18 cellular contexts compared by ENCODE assay signal in genomic region chr21:37516998-37517397, GRCh38.
"Had no signal": no experiment of that assay in that cellular context is flagged by ENCODE, and none has a peak within 500 bp of the region (broad histone marks: within the 10 kb centered on the region; RNA-seq: fewer than 3 reads in every experiment).

No MANE protein-coding gene starts in this region.

- H3K27me3 Mint-ChIP-seq: activated naive CD8-positive, alpha-beta T cell; brain had no signal

- H3K27ac Mint-ChIP-seq: dendritic cell treated with granulocyte-macrophage colony-stimulating factor and Interleukin-4, amounts not matched to agents 40 ng/mL and 50 ng/mL, for 4 days; T-helper 2 cell treated with Interferon-gamma antibody and Interleukin-4, amounts not matched to agents 5 μg/mL and 100 μg/mL, for 36 hours had no signal

- H3K4me1 ChIP-seq: parathyroid adenoma had no signal

- H3K4me3 Mint-ChIP-seq: activated naive CD8-positive, alpha-beta T cell; brain; dendritic cell treated with granulocyte-macrophage colony-stimulating factor and Interleukin-4, amounts not matched to agents 40 ng/mL and 50 ng/mL, for 4 days; T-helper 2 cell treated with Interferon-gamma antibody and Interleukin-4, amounts not matched to agents 5 μg/mL and 100 μg/mL, for 36 hours had no signal

- H3K27me3 ChIP-seq: heart right ventricle, neutrophil had no signal

- H3K9me3 Mint-ChIP-seq: brain; dendritic cell treated with granulocyte-macrophage colony-stimulating factor and Interleukin-4, amounts not matched to agents 40 ng/mL and 50 ng/mL, for 4 days; T-helper 2 cell treated with Interferon-gamma antibody and Interleukin-4, amounts not matched to agents 5 μg/mL and 100 μg/mL, for 36 hours had no signal

- ATAC-seq: stimulated activated naive CD8-positive, alpha-beta T cell treated with anti-CD3 and anti-CD28 coated beads, Interleukin-15, Interleukin-2, amounts not matched to agents 100 U/mL and 50 U/mL, for 24 hours had no signal

- H3K9me3 ChIP-seq: heart right ventricle, neutrophil had no signal

- H3K27ac ChIP-seq: epithelial cell of prostate, heart right ventricle, neutrophil, parathyroid adenoma had no signal

- H3K4me3 ChIP-seq: heart right ventricle had no signal

- DNase-seq: activated CD4-positive, alpha-beta T cell treated with anti-CD3 and anti-CD28 coated beads, Interleukin-2, amount 50 U/mL, for 1 hour; activated effector memory CD4-positive, alpha-beta T cell treated with Interleukin-2 at 50 U/mL for 16 hours; effector memory CD4-positive, alpha-beta T cell; foreskin melanocyte; heart right ventricle; left colon; midbrain; small intestine; stimulated activated CD4-positive, alpha-beta T cell treated with anti-CD3 and anti-CD28 coated beads, Interleukin-4, amount 100 ng/mL, for 24 hours; stimulated activated naive CD8-positive, alpha-beta T cell treated with anti-CD3 and anti-CD28 coated beads, Interleukin-15, Interleukin-2, amounts not matched to agents 100 U/mL and 50 U/mL, for 24 hours; trophoblast cell had no signal
